ENCODE assay signal across 1 cellular context in the genomic region with DNA sequence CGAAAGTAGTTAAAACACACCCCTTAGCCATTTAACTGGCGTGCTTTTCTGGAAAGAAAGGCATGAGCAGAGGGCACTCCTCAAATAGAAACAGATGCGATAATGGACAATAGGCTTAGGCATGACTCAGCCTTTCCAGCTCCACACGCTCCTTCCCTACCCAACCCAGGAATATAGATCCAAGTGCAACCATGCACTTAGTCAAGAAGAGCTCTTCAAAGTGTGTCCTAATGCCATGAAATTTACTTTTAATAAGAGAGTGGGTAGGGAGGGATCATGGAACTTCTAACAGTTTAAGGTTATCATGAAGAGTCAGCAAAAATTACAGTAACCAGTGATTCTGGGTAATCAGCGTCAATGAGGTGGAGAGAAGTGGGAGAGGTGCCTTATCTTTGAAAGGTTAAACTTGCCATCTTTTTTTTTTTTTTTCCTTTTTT.
TF ChIP-seq lines count a peak whose summit lies in the region.

No MANE protein-coding gene starts in this region.

TF ChIP-seq in HepG2, 621 proteins besides CTCF, POLR2A, EP300 and RAD21 (continued from another document):
- TF ChIP-seq ADNP (CRISPR knock-in tag; IDR thresholded peaks at IDR 0.05) (no peak), ZNF777 (CRISPR knock-in tag; IDR thresholded peaks at IDR 0.05) (no peak), ZNF337 (CRISPR knock-in tag; IDR thresholded peaks at IDR 0.05; ENCODE audit: borderline replicate concordance, low read depth) (no peak), SOX13 (IDR thresholded peaks at IDR 0.05) (no peak), SOX13 (CRISPR knock-in tag; conservative IDR thresholded peaks at IDR 0.05 in 1 of 2, IDR thresholded peaks at IDR 0.05 in 1 of 2) (peak in 1 of 2 experiments; percentile 38; a peak in 1 of 4 replicates), CHD4 (IDR thresholded peaks at IDR 0.05; ENCODE audit: borderline replicate concordance, low read length) (no peak), ATAD3A (CRISPR knock-in tag; IDR thresholded peaks at IDR 0.05) (no peak), NFE2 (CRISPR knock-in tag; IDR thresholded peaks at IDR 0.05) (peak; percentile 84; the same call in 1 of the 2 replicates), SOX5 (CRISPR knock-in tag; IDR thresholded peaks at IDR 0.05; ENCODE audit: borderline replicate concordance) (peak; percentile 19; the same call in 1 of the 2 replicates), FOXK2 (IDR thresholded peaks at IDR 0.05) (no peak), FOSL2 (CRISPR knock-in tag; IDR thresholded peaks at IDR 0.05) (peak; percentile 76), ELF3 (CRISPR knock-in tag; IDR thresholded peaks at IDR 0.05) (no peak), TIGD3 (CRISPR knock-in tag; IDR thresholded peaks at IDR 0.05; ENCODE audit: borderline replicate concordance) (no peak), ZNF557 (CRISPR knock-in tag; IDR thresholded peaks at IDR 0.05) (no peak), HIVEP1 (CRISPR knock-in tag; IDR thresholded peaks at IDR 0.05) (no peak), ZNF468 (CRISPR knock-in tag; IDR thresholded peaks at IDR 0.05) (no peak), CHD2 (IDR thresholded peaks at IDR 0.05; ENCODE audit: low read depth, low read length) (no peak), ZNF609 (CRISPR knock-in tag; IDR thresholded peaks at IDR 0.05; ENCODE audit: borderline replicate concordance) (no peak), MAFF (IDR thresholded peaks at IDR 0.05; ENCODE audit: low read depth, low read length) (peak; percentile 69), NR3C1 (CRISPR knock-in tag; IDR thresholded peaks at IDR 0.05) (no peak), NFE2L2 (IDR thresholded peaks at IDR 0.05; ENCODE audit: low read length) (peak; percentile 85), ISL2 (CRISPR knock-in tag; IDR thresholded peaks at IDR 0.05) (no peak), SRSF9 (IDR thresholded peaks at IDR 0.05; ENCODE audit: borderline replicate concordance, insufficient read depth, low read depth, low read length, poor library complexity, severe bottlenecking) (no peak), MAFK (conservative IDR thresholded peaks at IDR 0.05 in 1 of 2, IDR thresholded peaks at IDR 0.05 in 1 of 2; ENCODE audit: low read length in 2 of 2) (peak; percentile 80 to 83), ZNF3 (CRISPR knock-in tag; IDR thresholded peaks at IDR 0.05) (no peak), ZNF362 (CRISPR knock-in tag; IDR thresholded peaks at IDR 0.05; ENCODE audit: borderline replicate concordance) (no peak), ZNF510 (CRISPR knock-in tag; IDR thresholded peaks at IDR 0.05; ENCODE audit: low read depth) (no peak), HDAC1 (CRISPR knock-in tag; IDR thresholded peaks at IDR 0.05) (no peak), XBP1 (CRISPR knock-in tag; IDR thresholded peaks at IDR 0.05) (no peak)
- TF ChIP-seq, protein P1, sequence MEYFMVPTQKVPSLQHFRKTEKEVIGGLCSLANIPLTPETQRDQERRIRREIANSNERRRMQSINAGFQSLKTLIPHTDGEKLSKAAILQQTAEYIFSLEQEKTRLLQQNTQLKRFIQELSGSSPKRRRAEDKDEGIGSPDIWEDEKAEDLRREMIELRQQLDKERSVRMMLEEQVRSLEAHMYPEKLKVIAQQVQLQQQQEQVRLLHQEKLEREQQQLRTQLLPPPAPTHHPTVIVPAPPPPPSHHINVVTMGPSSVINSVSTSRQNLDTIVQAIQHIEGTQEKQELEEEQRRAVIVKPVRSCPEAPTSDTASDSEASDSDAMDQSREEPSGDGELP (IDR thresholded peaks at IDR 0.05; ENCODE audit: borderline replicate concordance, low read depth), result no peak
- TF ChIP-seq, protein P2, sequence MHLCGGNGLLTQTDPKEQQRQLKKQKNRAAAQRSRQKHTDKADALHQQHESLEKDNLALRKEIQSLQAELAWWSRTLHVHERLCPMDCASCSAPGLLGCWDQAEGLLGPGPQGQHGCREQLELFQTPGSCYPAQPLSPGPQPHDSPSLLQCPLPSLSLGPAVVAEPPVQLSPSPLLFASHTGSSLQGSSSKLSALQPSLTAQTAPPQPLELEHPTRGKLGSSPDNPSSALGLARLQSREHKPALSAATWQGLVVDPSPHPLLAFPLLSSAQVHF (CRISPR knock-in tag; IDR thresholded peaks at IDR 0.05), result no peak
- TF ChIP-seq, protein P3, sequence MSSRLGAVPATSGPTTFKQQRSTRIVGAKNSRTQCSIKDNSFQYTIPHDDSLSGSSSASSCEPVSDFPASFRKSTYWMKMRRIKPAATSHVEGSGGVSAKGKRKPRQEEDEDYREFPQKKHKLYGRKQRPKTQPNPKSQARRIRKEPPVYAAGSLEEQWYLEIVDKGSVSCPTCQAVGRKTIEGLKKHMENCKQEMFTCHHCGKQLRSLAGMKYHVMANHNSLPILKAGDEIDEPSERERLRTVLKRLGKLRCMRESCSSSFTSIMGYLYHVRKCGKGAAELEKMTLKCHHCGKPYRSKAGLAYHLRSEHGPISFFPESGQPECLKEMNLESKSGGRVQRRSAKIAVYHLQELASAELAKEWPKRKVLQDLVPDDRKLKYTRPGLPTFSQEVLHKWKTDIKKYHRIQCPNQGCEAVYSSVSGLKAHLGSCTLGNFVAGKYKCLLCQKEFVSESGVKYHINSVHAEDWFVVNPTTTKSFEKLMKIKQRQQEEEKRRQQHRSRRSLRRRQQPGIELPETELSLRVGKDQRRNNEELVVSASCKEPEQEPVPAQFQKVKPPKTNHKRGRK (CRISPR knock-in tag; IDR thresholded peaks at IDR 0.05), result no peak
- TF ChIP-seq, protein P4, sequence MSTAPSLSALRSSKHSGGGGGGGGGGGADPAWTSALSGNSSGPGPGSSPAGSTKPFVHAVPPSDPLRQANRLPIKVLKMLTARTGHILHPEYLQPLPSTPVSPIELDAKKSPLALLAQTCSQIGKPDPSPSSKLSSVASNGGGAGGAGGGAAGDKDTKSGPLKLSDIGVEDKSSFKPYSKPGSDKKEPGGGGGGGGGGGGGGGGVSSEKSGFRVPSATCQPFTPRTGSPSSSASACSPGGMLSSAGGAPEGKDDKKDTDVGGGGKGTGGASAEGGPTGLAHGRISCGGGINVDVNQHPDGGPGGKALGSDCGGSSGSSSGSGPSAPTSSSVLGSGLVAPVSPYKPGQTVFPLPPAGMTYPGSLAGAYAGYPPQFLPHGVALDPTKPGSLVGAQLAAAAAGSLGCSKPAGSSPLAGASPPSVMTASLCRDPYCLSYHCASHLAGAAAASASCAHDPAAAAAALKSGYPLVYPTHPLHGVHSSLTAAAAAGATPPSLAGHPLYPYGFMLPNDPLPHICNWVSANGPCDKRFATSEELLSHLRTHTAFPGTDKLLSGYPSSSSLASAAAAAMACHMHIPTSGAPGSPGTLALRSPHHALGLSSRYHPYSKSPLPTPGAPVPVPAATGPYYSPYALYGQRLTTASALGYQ (CRISPR knock-in tag; IDR thresholded peaks at IDR 0.05), result no peak
